Comparison of ENCODE assay signal across 15 cellular contexts in genomic region chr3:89340431-89340830, GRCh38.
"Had no signal": no experiment of that assay in that cellular context is flagged by ENCODE, and none has a peak within 500 bp of the region (broad histone marks: within the 10 kb centered on the region; RNA-seq: fewer than 3 reads in every experiment).

No MANE protein-coding gene starts in this region.

- DNase-seq: activated CD4-positive, CD25-positive, alpha-beta regulatory T cell treated with anti-CD3 and anti-CD28 coated beads, Interleukin-2, amount 50 U/mL, for 72 hours; activated naive CD4-positive, alpha-beta T cell treated with anti-CD3 and anti-CD28 coated beads for 36 hours; activated naive CD8-positive, alpha-beta T cell treated with anti-CD3 and anti-CD28 coated beads, Interleukin-2, amount 50 U/mL, for 24 hours; activated T-cell treated with anti-CD3 and anti-CD28 coated beads for 4 hours; effector CD4-positive, alpha-beta T cell; esophagus squamous epithelium; naive B cell; pancreas; sigmoid colon; stimulated activated naive CD4-positive, alpha-beta T cell; substantia nigra; T-cell; T1000 had no signal

- ATAC-seq: activated naive CD8-positive, alpha-beta T cell treated with anti-CD3 and anti-CD28 coated beads, Interleukin-2, amount 50 U/mL, for 24 hours; activated T-helper 17 cell treated with anti-CD3 and anti-CD28 coated beads, Interleukin-2, amount 50 U/mL, for 72 hours; left lobe of liver; pancreas; T-cell had no signal
